ENCODE assay signal across 24 cellular contexts in genomic region chr17:36855459-36855858, GRCh38.
DNase-seq lines count a peak whose midpoint lies in the region; ATAC-seq and TF ChIP-seq lines count a peak whose summit lies in the region.
"Had no signal": no experiment of that assay in that cellular context is flagged by ENCODE, and none has a peak within 500 bp of the region (broad histone marks: within the 10 kb centered on the region; RNA-seq: fewer than 3 reads in every experiment).

No MANE protein-coding gene starts in this region.

- H3K4me3 ChIP-seq in OCI-LY3 (ENCODE audit: low read length): no peak overlapping the region
- H3K4me3 ChIP-seq in epithelial cell of proximal tubule (ENCODE audit: low read depth, low read length): no peak overlapping the region
- H3K4me3 ChIP-seq: A549, PC-9 had no signal

- H3K4me2 ChIP-seq in OCI-LY3 (ENCODE audit: low read length): no peak overlapping the region
- H3K4me2 ChIP-seq: A549, KMS-11 had no signal

- H3K27ac ChIP-seq in OCI-LY3 (ENCODE audit: low read length): no peak overlapping the region
- H3K27ac ChIP-seq: A549, HL-60, KMS-11, PC-9 had no signal

- CTCF ChIA-PET in Calu3 (lab: Charles Lee): interaction anchor here (0.6 to 2.9 kb wide), 7 partner anchors 10 to 1196 kb away, joined by 3 to 14 read pairs (median 5); no protein-coding TSS in a partner anchor

- H4K20me1 ChIP-seq in OCI-LY3 (ENCODE audit: insufficient read depth, low read length): no peaks in the 10 kb centered on the region

- H3K27me3 ChIP-seq in OCI-LY3 (ENCODE audit: low read depth, low read length): peaks cover 8% of the 10 kb centered on the region; the same call in 1 of the 2 replicates

- no TSS peak for BruUV-seq in Calu3 (replicated peaks; lab: Mats Ljungman, UMichigan)

- H3K4me3 Mint-ChIP-seq in Calu3 (ENCODE audit: low read depth, unreplicated experiment): no peak overlapping the region
- H3K4me3 Mint-ChIP-seq in activated CD4-positive, alpha-beta T cell treated with anti-CD3 and anti-CD28 coated beads, Interleukin-2, amount 10 ng/mL, durations not matched to agents 24 days and 14 days: no peak overlapping the region
- H3K4me3 Mint-ChIP-seq: CD14-positive monocyte; CD8-positive, alpha-beta memory T cell; HFFc6; IgD-negative memory B cell; T-helper 1 cell treated with Interleukin-12 subunit alpha and Interleukin-12 subunit beta and Interleukin-4 antibody, amounts not matched to agents 30 μg/mL and 1 μg/mL, for 36 hours had no signal

- intact Hi-C loops in Calu3 (cut with micrococcal nuclease; ENCODE audit: unreplicated experiment): loop anchor here (10.0 kb wide), 2 partner anchors 189 to 231 kb away; no protein-coding TSS in a partner anchor
- intact Hi-C loops in activated CD4-positive, alpha-beta T cell treated with anti-CD3 and anti-CD28 coated beads, Interleukin-2, amount 10 ng/mL, durations not matched to agents 24 days and 14 days (cut with micrococcal nuclease): no loop called here

- no peaks in the 10 kb centered on the region for H3K9me3 Mint-ChIP-seq in Calu3 (ENCODE audit: low read depth, unreplicated experiment)
- H3K9me3 Mint-ChIP-seq in activated CD4-positive, alpha-beta T cell treated with anti-CD3 and anti-CD28 coated beads, Interleukin-2, amount 10 ng/mL, durations not matched to agents 24 days and 14 days: peaks cover 3% of the 10 kb centered on the region
- H3K9me3 Mint-ChIP-seq: CD8-positive, alpha-beta memory T cell; H9; HFFc6; IgD-negative memory B cell; T-helper 1 cell treated with Interleukin-12 subunit alpha and Interleukin-12 subunit beta and Interleukin-4 antibody, amounts not matched to agents 30 μg/mL and 1 μg/mL, for 36 hours had no signal

- ATAC-seq in HG03521 (IDR thresholded peaks at IDR 0.05; ENCODE audit: unreplicated experiment): no peak
- ATAC-seq: A549 had no signal

- peaks cover 6% of the 10 kb centered on the region for H3K36me3 Mint-ChIP-seq in Calu3 (ENCODE audit: insufficient read depth, unreplicated experiment)
- H3K36me3 Mint-ChIP-seq in activated CD4-positive, alpha-beta T cell treated with anti-CD3 and anti-CD28 coated beads, Interleukin-2, amount 10 ng/mL, durations not matched to agents 24 days and 14 days (ENCODE audit: low read depth): no peaks in the 10 kb centered on the region
- H3K36me3 Mint-ChIP-seq: CD14-positive monocyte; CD8-positive, alpha-beta memory T cell; IgD-negative memory B cell had no signal

- H3K9ac ChIP-seq in OCI-LY3 (ENCODE audit: low read length): no peak overlapping the region
- H3K9ac ChIP-seq: KMS-11 had no signal

- peaks cover 56% of the 10 kb centered on the region for H3K27me3 Mint-ChIP-seq in Calu3 (ENCODE audit: unreplicated experiment)
- peaks cover 5% of the 10 kb centered on the region for H3K27me3 Mint-ChIP-seq in activated CD4-positive, alpha-beta T cell treated with anti-CD3 and anti-CD28 coated beads, Interleukin-2, amount 10 ng/mL, durations not matched to agents 24 days and 14 days

- peak; percentile 46 for TF ChIP-seq CTCF in Calu3 (IDR thresholded peaks at IDR 0.05; ENCODE audit: unreplicated experiment)
- TF ChIP-seq CTCF in OCI-LY3 (IDR thresholded peaks at IDR 0.05; ENCODE audit: low read depth, low read length): peak; percentile 11; the same call in 1 of the 2 replicates
- TF ChIP-seq CTCF in epithelial cell of proximal tubule (conservative IDR thresholded peaks at IDR 0.05; ENCODE audit: low read depth, low read length): peak; percentile 8

- H3K27ac Mint-ChIP-seq in Calu3 (ENCODE audit: unreplicated experiment): no peak overlapping the region
- no peak overlapping the region for H3K27ac Mint-ChIP-seq in activated CD4-positive, alpha-beta T cell treated with anti-CD3 and anti-CD28 coated beads, Interleukin-2, amount 10 ng/mL, durations not matched to agents 24 days and 14 days
- H3K27ac Mint-ChIP-seq: CD14-positive monocyte; H9; HFFc6; IgD-negative memory B cell; T-helper 1 cell treated with Interleukin-12 subunit alpha and Interleukin-12 subunit beta and Interleukin-4 antibody, amounts not matched to agents 30 μg/mL and 1 μg/mL, for 36 hours had no signal

- H3K4me1 Mint-ChIP-seq in Calu3 (ENCODE audit: low read depth, unreplicated experiment): peaks cover 32% of the 10 kb centered on the region
- H3K4me1 Mint-ChIP-seq in activated CD4-positive, alpha-beta T cell treated with anti-CD3 and anti-CD28 coated beads, Interleukin-2, amount 10 ng/mL, durations not matched to agents 24 days and 14 days: peaks cover 17% of the 10 kb centered on the region
- H3K4me1 Mint-ChIP-seq: CD14-positive monocyte; CD8-positive, alpha-beta memory T cell; IgD-negative memory B cell had no signal

- DNase-seq in Calu3 (no peak), epithelial cell of proximal tubule (ENCODE audit: low read depth) (no peak), DMS53 (lab: John Stamatoyannopoulos, UW) (no peak), H4 (ENCODE audit: low spot score) (no peak)
- no peak for DNase-seq in activated CD4-positive, alpha-beta T cell treated with anti-CD3 and anti-CD28 coated beads, Interleukin-2, amount 10 ng/mL, durations not matched to agents 24 days and 14 days
- DNase-seq: CD8-positive, alpha-beta memory T cell; DND-41; H9; HFFc6; NCI-H1092; NCI-H1417 treated with DMSO at 0.1 percent for 48 hours; NCI-H2081; NCI-H2171; NCI-H510A; SHP77 had no signal

- H3K4me1 ChIP-seq in OCI-LY3 (ENCODE audit: low read length): no peaks in the 10 kb centered on the region; the same call in 1 of the 2 replicates

- H3K9me3 ChIP-seq in OCI-LY3 (ENCODE audit: insufficient read depth, low read length): no peaks in the 10 kb centered on the region
- H3K9me3 ChIP-seq: A549 had no signal

- no peaks in the 10 kb centered on the region for H3K36me3 ChIP-seq in OCI-LY3 (replicated peaks; ENCODE audit: low read depth, low read length)

- no peaks in the 10 kb centered on the region for H3K79me2 ChIP-seq in OCI-LY3 (ENCODE audit: low read length)

- H2AFZ ChIP-seq in OCI-LY3 (ENCODE audit: low read depth, low read length): no peak overlapping the region
- H2AFZ ChIP-seq: PC-9 had no signal
